In the genomic region with DNA sequence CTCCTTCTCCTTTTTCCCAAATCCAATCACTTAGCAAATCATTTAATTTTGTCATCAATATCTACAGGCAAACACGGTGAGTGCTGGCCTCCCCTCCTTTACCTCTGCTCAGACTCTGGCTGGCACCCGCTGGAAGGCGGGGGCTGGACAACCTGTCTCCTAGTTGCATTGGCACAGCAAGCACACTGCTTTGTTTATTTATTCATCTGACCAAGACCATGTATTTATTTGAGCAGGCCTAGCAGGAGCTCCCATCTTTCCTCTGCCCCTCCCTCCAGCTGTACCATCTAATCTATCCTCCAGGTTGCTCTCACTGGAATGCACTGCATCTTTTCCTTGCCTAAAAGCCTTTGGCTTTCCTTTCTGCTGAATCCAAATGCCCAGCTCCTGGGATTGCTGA, we compare ENCODE assay signal across 1 cellular context.
TF ChIP-seq lines count a peak whose summit lies in the region.

No MANE protein-coding gene starts in this region.

TF ChIP-seq in HEK293, 187 proteins besides CTCF, POLR2A, EP300 and RAD21 (continued from another document):
- TF ChIP-seq REPIN1 (tag by site-specific recombination; IDR thresholded peaks at IDR 0.05; ENCODE audit: low read depth) (no peak), ZXDB (tag by site-specific recombination; IDR thresholded peaks at IDR 0.05) (no peak), ZNF585B (tag by site-specific recombination; IDR thresholded peaks at IDR 0.05) (no peak), ZNF112 (tag by site-specific recombination; IDR thresholded peaks at IDR 0.05) (no peak)
- TF ChIP-seq, protein P1, sequence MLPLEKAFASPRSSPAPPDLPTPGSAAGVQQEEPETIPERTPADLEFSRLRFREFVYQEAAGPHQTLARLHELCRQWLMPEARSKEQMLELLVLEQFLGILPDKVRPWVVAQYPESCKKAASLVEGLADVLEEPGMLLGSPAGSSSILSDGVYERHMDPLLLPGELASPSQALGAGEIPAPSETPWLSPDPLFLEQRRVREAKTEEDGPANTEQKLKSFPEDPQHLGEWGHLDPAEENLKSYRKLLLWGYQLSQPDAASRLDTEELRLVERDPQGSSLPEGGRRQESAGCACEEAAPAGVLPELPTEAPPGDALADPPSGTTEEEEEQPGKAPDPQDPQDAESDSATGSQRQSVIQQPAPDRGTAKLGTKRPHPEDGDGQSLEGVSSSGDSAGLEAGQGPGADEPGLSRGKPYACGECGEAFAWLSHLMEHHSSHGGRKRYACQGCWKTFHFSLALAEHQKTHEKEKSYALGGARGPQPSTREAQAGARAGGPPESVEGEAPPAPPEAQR (tag by site-specific recombination; IDR thresholded peaks at IDR 0.05) = no peak
- TF ChIP-seq, protein P2, sequence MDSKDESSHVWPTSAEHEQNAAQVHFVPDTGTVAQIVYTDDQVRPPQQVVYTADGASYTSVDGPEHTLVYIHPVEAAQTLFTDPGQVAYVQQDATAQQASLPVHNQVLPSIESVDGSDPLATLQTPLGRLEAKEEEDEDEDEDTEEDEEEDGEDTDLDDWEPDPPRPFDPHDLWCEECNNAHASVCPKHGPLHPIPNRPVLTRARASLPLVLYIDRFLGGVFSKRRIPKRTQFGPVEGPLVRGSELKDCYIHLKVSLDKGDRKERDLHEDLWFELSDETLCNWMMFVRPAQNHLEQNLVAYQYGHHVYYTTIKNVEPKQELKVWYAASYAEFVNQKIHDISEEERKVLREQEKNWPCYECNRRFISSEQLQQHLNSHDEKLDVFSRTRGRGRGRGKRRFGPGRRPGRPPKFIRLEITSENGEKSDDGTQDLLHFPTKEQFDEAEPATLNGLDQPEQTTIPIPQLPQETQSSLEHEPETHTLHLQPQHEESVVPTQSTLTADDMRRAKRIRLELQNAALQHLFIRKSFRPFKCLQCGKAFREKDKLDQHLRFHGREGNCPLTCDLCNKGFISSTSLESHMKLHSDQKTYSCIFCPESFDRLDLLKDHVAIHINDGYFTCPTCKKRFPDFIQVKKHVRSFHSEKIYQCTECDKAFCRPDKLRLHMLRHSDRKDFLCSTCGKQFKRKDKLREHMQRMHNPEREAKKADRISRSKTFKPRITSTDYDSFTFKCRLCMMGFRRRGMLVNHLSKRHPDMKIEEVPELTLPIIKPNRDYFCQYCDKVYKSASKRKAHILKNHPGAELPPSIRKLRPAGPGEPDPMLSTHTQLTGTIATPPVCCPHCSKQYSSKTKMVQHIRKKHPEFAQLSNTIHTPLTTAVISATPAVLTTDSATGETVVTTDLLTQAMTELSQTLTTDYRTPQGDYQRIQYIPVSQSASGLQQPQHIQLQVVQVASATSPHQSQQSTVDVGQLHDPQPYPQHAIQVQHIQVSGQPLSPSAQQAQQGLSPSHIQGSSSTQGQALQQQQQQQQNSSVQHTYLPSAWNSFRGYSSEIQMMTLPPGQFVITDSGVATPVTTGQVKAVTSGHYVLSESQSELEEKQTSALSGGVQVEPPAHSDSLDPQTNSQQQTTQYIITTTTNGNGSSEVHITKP (tag by site-specific recombination; IDR thresholded peaks at IDR 0.05) = peak; percentile 63
- TF ChIP-seq, protein P3, sequence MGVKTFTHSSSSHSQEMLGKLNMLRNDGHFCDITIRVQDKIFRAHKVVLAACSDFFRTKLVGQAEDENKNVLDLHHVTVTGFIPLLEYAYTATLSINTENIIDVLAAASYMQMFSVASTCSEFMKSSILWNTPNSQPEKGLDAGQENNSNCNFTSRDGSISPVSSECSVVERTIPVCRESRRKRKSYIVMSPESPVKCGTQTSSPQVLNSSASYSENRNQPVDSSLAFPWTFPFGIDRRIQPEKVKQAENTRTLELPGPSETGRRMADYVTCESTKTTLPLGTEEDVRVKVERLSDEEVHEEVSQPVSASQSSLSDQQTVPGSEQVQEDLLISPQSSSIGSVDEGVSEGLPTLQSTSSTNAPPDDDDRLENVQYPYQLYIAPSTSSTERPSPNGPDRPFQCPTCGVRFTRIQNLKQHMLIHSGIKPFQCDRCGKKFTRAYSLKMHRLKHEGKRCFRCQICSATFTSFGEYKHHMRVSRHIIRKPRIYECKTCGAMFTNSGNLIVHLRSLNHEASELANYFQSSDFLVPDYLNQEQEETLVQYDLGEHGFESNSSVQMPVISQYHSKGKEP (tag by site-specific recombination; IDR thresholded peaks at IDR 0.05) = 0 out of 2 replicates have a peak, but pooled peaks have one; percentile 14
